ENCODE assay signal across 8 cellular contexts in the genomic region with DNA sequence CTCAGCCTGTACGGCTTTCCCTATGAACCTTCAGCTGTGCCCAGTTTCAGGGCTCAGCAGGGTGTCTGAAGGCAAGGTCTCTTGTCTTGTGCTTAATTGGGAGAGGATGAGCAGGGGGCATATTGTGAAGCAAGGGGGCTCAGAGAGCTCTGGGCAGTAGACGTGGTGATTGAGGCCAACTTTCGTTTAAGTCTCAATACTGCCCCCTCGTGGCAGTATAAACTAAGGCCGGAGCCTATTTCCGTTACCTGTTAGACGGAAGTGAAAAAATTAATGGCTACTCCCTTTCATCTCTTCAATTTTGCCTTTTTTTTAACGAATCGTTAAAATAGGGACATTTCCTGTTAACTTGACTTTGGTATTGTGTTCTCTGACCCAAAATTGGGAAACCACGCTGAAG.
DNase-seq lines count a peak whose midpoint lies in the region; ATAC-seq and TF ChIP-seq lines count a peak whose summit lies in the region.

No MANE protein-coding gene starts in this region.

- in situ Hi-C loops in GM13976 (cut with MboI; ENCODE audit: low sequenced_read_pairs, unreplicated experiment) (loop anchor here (25.0 kb wide), 1 partner anchor 280 kb away; a partner anchor contains a TSS), mammary epithelial cell (cut with MboI; ENCODE audit: low sequenced_read_pairs in 2 of 2) (loop anchor here in 1 of 2 donors (25.0 kb wide), 2 partner anchors 130 to 280 kb away; a partner anchor contains a TSS)

- POLR2A ChIA-PET in CD4-positive, alpha-beta T cell (lab: Charles Lee) = no interaction called here

- peak; percentile 9 for TF ChIP-seq CTCF in CD4-positive, alpha-beta T cell (IDR thresholded peaks at IDR 0.05)
- TF ChIP-seq CTCF in GM13976 (IDR thresholded peaks at IDR 0.05; ENCODE audit: borderline replicate concordance, control extremely low read depth, extremely low read depth, insufficient read depth, missing control alignments) (peak; percentile 58), mammary epithelial cell (conservative IDR thresholded peaks at IDR 0.05 in 1 of 2, IDR thresholded peaks at IDR 0.05 in 1 of 2; ENCODE audit: extremely low read depth in 1 of 2, insufficient read depth in 1 of 2, low read depth in 1 of 2, low read length in 2 of 2) (peak; percentile 69 to 75), thyroid gland (IDR thresholded peaks at IDR 0.05) (peak in 2 of 6 experiments; percentile 44 to 48)

- H3K9ac ChIP-seq in mammary epithelial cell (ENCODE audit: insufficient read depth, low read length) = no peak overlapping the region

- no peak overlapping the region for H2AFZ ChIP-seq in mammary epithelial cell (ENCODE audit: low read depth, low read length)

- H3K27ac ChIP-seq in CD4-positive, alpha-beta T cell (ENCODE audit: low read depth, low read length) = no peak overlapping the region
- no peak overlapping the region for H3K27ac ChIP-seq in mammary epithelial cell (ENCODE audit: insufficient read depth, low read depth, low read length)
- no peak overlapping the region for H3K27ac ChIP-seq in thyroid gland

- H3K79me2 ChIP-seq in mammary epithelial cell (ENCODE audit: insufficient read depth, low read length) = no peaks in the 10 kb centered on the region

- no peak for ATAC-seq in CD4-positive, alpha-beta T cell (ENCODE audit: poor library complexity)
- ATAC-seq in HG02759 (IDR thresholded peaks at IDR 0.05; ENCODE audit: unreplicated experiment) (peak; percentile 90), left lobe of liver (peak; percentile 81), HG03469 (IDR thresholded peaks at IDR 0.05; ENCODE audit: unreplicated experiment) (no peak)

- H3K27me3 Mint-ChIP-seq in CD4-positive, alpha-beta T cell = no peaks in the 10 kb centered on the region

- DNase-seq in CD4-positive, alpha-beta T cell = no peak
- DNase-seq in GM13976 (ENCODE audit: low spot score) (peak; percentile 49), NCI-H774 (lab: John Stamatoyannopoulos, UW) (peak; percentile 30), mammary epithelial cell (peak; percentile 21), left lobe of liver (ENCODE audit: low spot score) (no peak), thyroid gland (peak; percentile 13 to 28)

- no peaks in the 10 kb centered on the region for H4K20me1 ChIP-seq in mammary epithelial cell (ENCODE audit: insufficient read depth, low read length)

- H3K36me3 ChIP-seq in mammary epithelial cell (ENCODE audit: insufficient read depth, low read length) (no peaks in the 10 kb centered on the region), thyroid gland (no peaks in the 10 kb centered on the region)

- no peaks in the 10 kb centered on the region for H3K9me3 Mint-ChIP-seq in CD4-positive, alpha-beta T cell

- no peak overlapping the region for H3K4me3 Mint-ChIP-seq in CD4-positive, alpha-beta T cell

- 22% methylated on average over 10 of the region's 10 CpGs for WGBS in mammary epithelial cell (ENCODE audit: low coverage, missing lambda C conversion rate)
- WGBS in thyroid gland, 2 donors = 16 to 17% methylated on average over 10 of the region's 10 CpGs

- dilution Hi-C loops in mammary epithelial cell (cut with HindIII; ENCODE audit: low sequenced_read_pairs) = loop anchor here (5.0 to 25.0 kb wide), 2 partner anchors 155 to 260 kb away; no protein-coding TSS in a partner anchor

- H3K4me3 ChIP-seq in mammary epithelial cell (replicated peaks in 1 of 3; ENCODE audit: insufficient read depth in 1 of 3, low read depth in 2 of 3, low read length in 3 of 3) = no peak overlapping the region
- H3K4me3 ChIP-seq in thyroid gland (replicated peaks in 1 of 3) = no peak overlapping the region

- no peaks in the 10 kb centered on the region for H3K4me1 ChIP-seq in mammary epithelial cell (ENCODE audit: insufficient read depth, low read length)
- no peaks in the 10 kb centered on the region for H3K4me1 ChIP-seq in thyroid gland

- intact Hi-C loops in CD4-positive, alpha-beta T cell (cut with DNase I, micrococcal nuclease) = loop anchor here in 1 of 2 experiments (5.0 kb wide), 1 partner anchor 275 kb away; a partner anchor contains a TSS
- intact Hi-C loops in mammary epithelial cell (cut with micrococcal nuclease) (loop anchor here (1.0 kb wide), 3 partner anchors 78 to 274 kb away; no protein-coding TSS in a partner anchor), thyroid gland (cut with DNase I) (loop anchor here (5.0 kb wide), 1 partner anchor 275 kb away; a partner anchor contains a TSS)

- H3K27me3 ChIP-seq in CD4-positive, alpha-beta T cell (ENCODE audit: control insufficient read depth, insufficient read depth, low read length) = no peaks in the 10 kb centered on the region
- H3K27me3 ChIP-seq in mammary epithelial cell (ENCODE audit: insufficient read depth, low read length) (no peaks in the 10 kb centered on the region), thyroid gland (no peaks in the 10 kb centered on the region)

- TF ChIP-seq POLR2A in thyroid gland (IDR thresholded peaks at IDR 0.05) = no peak

- H3K4me1 Mint-ChIP-seq in CD4-positive, alpha-beta T cell (ENCODE audit: low read depth) = no peaks in the 10 kb centered on the region

- H3K4me2 ChIP-seq in mammary epithelial cell (ENCODE audit: insufficient read depth, low read depth, low read length) = no peak overlapping the region

- BruUV-seq in mammary epithelial cell (replicated peaks; lab: Mats Ljungman, UMichigan) = no TSS peak

- CTCF ChIA-PET in CD4-positive, alpha-beta T cell (lab: Charles Lee) = no interaction called here
- CTCF ChIA-PET in mammary epithelial cell (lab: Charles Lee; ENCODE audit: low non-redundant PET) = interaction anchor here (0.7 kb wide), 2 partner anchors 42 to 105 kb away, joined by 3 to 6 read pairs; no protein-coding TSS in a partner anchor

- no peaks in the 10 kb centered on the region for H3K36me3 Mint-ChIP-seq in CD4-positive, alpha-beta T cell (ENCODE audit: low read depth)

- H3K27ac Mint-ChIP-seq in CD4-positive, alpha-beta T cell = no peak overlapping the region

- no peaks in the 10 kb centered on the region for H3K9me3 ChIP-seq in CD4-positive, alpha-beta T cell (ENCODE audit: control insufficient read depth, low read length)
- H3K9me3 ChIP-seq in mammary epithelial cell (replicated peaks; ENCODE audit: insufficient read depth, low read length) (no peaks in the 10 kb centered on the region), thyroid gland (no peaks in the 10 kb centered on the region)

Comparison
In these comparisons a context has a peak if more than half of its experiments do, and no peak if none do; other contexts are left out.
1. ATAC-seq: peak in HG02759 (single experiment) and left lobe of liver (single experiment); none in CD4-positive, alpha-beta T cell (single experiment) and HG03469 (single experiment).
2. DNase-seq: peak in GM13976 (single experiment), NCI-H774 (single experiment), mammary epithelial cell (single experiment) and thyroid gland (2 of 2); none in CD4-positive, alpha-beta T cell (0 of 10) and left lobe of liver (single experiment).